3 cellular contexts compared by ENCODE assay signal in the genomic region with DNA sequence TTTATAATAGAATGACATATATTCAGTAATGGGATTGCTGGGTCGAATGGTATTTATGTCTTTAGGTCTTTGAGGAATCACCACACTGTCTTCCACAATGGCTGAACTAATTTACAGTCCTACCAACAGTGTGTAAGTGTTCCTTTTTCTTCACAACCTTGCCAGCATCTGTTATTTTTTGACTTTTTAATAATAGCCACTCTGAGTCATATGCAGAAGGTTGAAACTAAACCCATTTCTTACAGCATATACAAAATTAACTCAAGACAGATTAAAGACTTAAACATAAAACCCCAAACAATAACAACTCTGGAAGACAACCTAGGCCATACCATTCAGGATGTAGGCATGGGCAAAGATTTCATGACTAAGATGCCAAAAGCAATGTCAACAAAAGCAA.
"Had no signal": no experiment of that assay in that cellular context is flagged by ENCODE, and none has a peak within 500 bp of the region (broad histone marks: within the 10 kb centered on the region; RNA-seq: fewer than 3 reads in every experiment).

No MANE protein-coding gene starts in this region.

- H3K4me3 ChIP-seq: GM12878 had no signal

- ATAC-seq: GM12878 had no signal

- DNase-seq: GDM1, GF-D8 had no signal
